ENCODE assay signal across 23 cellular contexts in the genomic region with DNA sequence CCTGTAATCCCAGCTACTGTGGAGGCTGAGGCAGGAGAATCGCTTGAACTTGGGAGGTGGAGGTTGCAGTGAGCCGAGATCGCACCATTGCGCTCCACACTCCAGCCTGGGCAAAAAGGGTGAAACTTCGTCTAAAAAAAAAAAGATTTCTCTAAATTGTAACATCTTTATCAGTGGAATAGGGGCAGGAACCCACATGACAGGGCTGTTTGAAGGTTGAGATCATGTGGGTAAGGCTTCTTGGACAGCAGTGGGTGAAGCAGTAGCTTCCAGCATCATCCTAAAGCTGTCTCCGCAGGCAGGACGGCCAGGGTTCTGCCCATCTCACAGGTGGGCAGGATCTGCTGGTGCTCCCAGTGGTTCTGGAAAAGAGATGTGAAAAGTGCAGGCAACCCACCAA.
"Had no signal": no experiment of that assay in that cellular context is flagged by ENCODE, and none has a peak within 500 bp of the region (broad histone marks: within the 10 kb centered on the region; RNA-seq: fewer than 3 reads in every experiment).

No MANE protein-coding gene starts in this region.

- H3K27me3 ChIP-seq: thyroid gland had no signal

- H3K36me3 ChIP-seq: lower lobe of right lung, neural progenitor cell, sigmoid colon, stomach, thyroid gland had no signal

- H3K4me1 ChIP-seq: neural progenitor cell had no signal

- H3K27ac Mint-ChIP-seq: memory B cell; naive thymus-derived CD4-positive, alpha-beta T cell; nephron; neural progenitor cell; type B pancreatic cell had no signal

- H3K4me2 ChIP-seq: neural progenitor cell had no signal

- H3K27ac ChIP-seq: dorsolateral prefrontal cortex, lower lobe of right lung, neural progenitor cell, psoas muscle, sigmoid colon, stomach, thyroid gland had no signal

- H3K9me3 ChIP-seq: lower lobe of right lung, mucosa of descending colon, psoas muscle, sigmoid colon, stomach, thyroid gland had no signal

- H3K4me3 Mint-ChIP-seq: memory B cell; naive thymus-derived CD4-positive, alpha-beta T cell; nephron; neural progenitor cell; type B pancreatic cell had no signal

- H2AFZ ChIP-seq: neural progenitor cell had no signal

- DNase-seq: dorsolateral prefrontal cortex; effector CD4-positive, alpha-beta T cell; left ventricle myocardium superior; lower lobe of right lung; mucosa of descending colon; naive thymus-derived CD4-positive, alpha-beta T cell; psoas muscle; right cardiac atrium; small intestine; stimulated activated CD4-positive, alpha-beta T cell treated with anti-CD3 and anti-CD28 coated beads, Interleukin-15, amount 100 ng/mL, for 24 hours; stimulated activated CD4-positive, alpha-beta T cell treated with anti-CD3 and anti-CD28 coated beads, Interleukin-4, amount 100 ng/mL, for 1 hour; stimulated activated CD8-positive, alpha-beta memory T cell treated with anti-CD3 and anti-CD28 coated beads, Interleukin-4, amount 100 ng/mL, for 48 hours; stimulated activated naive CD4-positive, alpha-beta T cell treated with Interleukin-2 at 50 U/mL for 16 hours; stomach; thyroid gland had no signal

- ATAC-seq: left ventricle myocardium superior; lower lobe of right lung; mucosa of descending colon; naive thymus-derived CD4-positive, alpha-beta T cell; psoas muscle; right cardiac atrium had no signal

- H3K36me3 Mint-ChIP-seq: memory B cell, neural progenitor cell, type B pancreatic cell had no signal

- FAIRE-seq: colon, frontal cortex, keratinocyte, small intestine had no signal

- H3K9me3 Mint-ChIP-seq: memory B cell, nephron, neural progenitor cell, type B pancreatic cell had no signal

- H3K4me3 ChIP-seq: dorsolateral prefrontal cortex, lower lobe of right lung, mucosa of descending colon, neural progenitor cell, psoas muscle, sigmoid colon, stomach, thyroid gland had no signal

- H3K9ac ChIP-seq: neural progenitor cell had no signal
